1 cellular context compared by ENCODE assay signal in the genomic region with DNA sequence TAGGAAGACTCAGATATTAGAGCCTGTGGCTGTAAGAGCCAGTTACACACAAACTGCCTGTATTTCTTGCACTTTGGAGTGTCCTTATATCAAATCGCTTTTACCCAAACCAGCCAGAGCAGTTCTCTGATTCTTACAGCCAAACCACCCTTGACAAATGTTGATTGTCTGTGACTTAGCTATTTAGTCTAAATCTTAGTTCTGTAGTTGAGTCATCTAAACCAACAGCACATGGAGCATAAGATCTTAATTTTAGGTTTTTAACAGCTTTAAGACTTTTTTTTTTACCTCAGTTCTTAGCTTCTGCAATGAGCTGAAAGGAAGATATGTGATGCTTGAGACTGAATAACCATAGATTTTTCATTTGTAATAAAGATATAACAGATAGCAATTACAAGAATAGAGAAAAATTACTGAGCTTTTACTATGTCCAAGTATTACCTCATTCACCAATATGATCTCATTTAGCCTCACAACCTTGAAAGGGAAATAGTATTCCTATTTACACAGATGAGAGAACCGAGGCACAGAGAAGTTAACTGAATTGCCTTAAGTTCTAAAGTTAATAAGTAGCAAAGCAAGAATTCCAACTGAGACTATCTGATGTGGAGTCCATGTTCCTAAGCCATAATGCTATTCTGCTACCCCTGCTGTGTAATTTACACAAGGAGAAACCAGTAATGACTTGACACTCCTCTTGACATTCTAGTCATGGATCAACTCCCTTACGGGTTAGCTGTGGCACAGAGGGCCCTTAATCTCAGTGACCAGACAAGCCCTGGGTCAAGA.
TF ChIP-seq lines count a peak whose summit lies in the region.

No MANE protein-coding gene starts in this region.

TF ChIP-seq in SK-N-SH, 30 proteins besides CTCF, POLR2A, EP300 and RAD21 (continued from another document):
- TF ChIP-seq, protein P1, sequence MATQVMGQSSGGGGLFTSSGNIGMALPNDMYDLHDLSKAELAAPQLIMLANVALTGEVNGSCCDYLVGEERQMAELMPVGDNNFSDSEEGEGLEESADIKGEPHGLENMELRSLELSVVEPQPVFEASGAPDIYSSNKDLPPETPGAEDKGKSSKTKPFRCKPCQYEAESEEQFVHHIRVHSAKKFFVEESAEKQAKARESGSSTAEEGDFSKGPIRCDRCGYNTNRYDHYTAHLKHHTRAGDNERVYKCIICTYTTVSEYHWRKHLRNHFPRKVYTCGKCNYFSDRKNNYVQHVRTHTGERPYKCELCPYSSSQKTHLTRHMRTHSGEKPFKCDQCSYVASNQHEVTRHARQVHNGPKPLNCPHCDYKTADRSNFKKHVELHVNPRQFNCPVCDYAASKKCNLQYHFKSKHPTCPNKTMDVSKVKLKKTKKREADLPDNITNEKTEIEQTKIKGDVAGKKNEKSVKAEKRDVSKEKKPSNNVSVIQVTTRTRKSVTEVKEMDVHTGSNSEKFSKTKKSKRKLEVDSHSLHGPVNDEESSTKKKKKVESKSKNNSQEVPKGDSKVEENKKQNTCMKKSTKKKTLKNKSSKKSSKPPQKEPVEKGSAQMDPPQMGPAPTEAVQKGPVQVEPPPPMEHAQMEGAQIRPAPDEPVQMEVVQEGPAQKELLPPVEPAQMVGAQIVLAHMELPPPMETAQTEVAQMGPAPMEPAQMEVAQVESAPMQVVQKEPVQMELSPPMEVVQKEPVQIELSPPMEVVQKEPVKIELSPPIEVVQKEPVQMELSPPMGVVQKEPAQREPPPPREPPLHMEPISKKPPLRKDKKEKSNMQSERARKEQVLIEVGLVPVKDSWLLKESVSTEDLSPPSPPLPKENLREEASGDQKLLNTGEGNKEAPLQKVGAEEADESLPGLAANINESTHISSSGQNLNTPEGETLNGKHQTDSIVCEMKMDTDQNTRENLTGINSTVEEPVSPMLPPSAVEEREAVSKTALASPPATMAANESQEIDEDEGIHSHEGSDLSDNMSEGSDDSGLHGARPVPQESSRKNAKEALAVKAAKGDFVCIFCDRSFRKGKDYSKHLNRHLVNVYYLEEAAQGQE (IDR thresholded peaks at IDR 0.05; ENCODE audit: low read depth, low read length), result no peak
- TF ChIP-seq JUND (IDR thresholded peaks at IDR 0.05), result no peak
- TF ChIP-seq POLR2AphosphoS5 (IDR thresholded peaks at IDR 0.05; ENCODE audit: low read depth, low read length), result no peak
- TF ChIP-seq, protein P2, sequence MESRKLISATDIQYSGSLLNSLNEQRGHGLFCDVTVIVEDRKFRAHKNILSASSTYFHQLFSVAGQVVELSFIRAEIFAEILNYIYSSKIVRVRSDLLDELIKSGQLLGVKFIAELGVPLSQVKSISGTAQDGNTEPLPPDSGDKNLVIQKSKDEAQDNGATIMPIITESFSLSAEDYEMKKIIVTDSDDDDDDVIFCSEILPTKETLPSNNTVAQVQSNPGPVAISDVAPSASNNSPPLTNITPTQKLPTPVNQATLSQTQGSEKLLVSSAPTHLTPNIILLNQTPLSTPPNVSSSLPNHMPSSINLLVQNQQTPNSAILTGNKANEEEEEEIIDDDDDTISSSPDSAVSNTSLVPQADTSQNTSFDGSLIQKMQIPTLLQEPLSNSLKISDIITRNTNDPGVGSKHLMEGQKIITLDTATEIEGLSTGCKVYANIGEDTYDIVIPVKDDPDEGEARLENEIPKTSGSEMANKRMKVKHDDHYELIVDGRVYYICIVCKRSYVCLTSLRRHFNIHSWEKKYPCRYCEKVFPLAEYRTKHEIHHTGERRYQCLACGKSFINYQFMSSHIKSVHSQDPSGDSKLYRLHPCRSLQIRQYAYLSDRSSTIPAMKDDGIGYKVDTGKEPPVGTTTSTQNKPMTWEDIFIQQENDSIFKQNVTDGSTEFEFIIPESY (IDR thresholded peaks at IDR 0.05; ENCODE audit: borderline replicate concordance, low read depth), result no peak
